In genomic region chr12:92503029-92503931, GRCh38 we compare ENCODE assay signal across 9 cellular contexts.
DNase-seq lines count a peak whose midpoint lies in the region; ATAC-seq and TF ChIP-seq lines count a peak whose summit lies in the region.
"Had no signal": no experiment of that assay in that cellular context is flagged by ENCODE, and none has a peak within 500 bp of the region (broad histone marks: within the 10 kb centered on the region; RNA-seq: fewer than 3 reads in every experiment).

No MANE protein-coding gene starts in this region.

- H3K9me3 ChIP-seq in left lung = no peaks in the 10 kb centered on the region
- H3K9me3 ChIP-seq in upper lobe of left lung = no peaks in the 10 kb centered on the region

- intact Hi-C loops in activated B cell treated with CpG ODN at 0.5 μM for 24 hours (cut with micrococcal nuclease) (loop anchor here (1.0 to 5.0 kb wide), 6 partner anchors 33 to 511 kb away; no protein-coding TSS in a partner anchor), left lung (cut with DNase I) (no loop called here), MCF 10A (cut with micrococcal nuclease) (no loop called here)

- H3K4me3 ChIP-seq in left lung (no peak overlapping the region), upper lobe of left lung (no peak overlapping the region)

- H3K27me3 Mint-ChIP-seq in activated B cell treated with CpG ODN at 0.5 μM for 24 hours = no peaks in the 10 kb centered on the region
- no peaks in the 10 kb centered on the region for H3K27me3 Mint-ChIP-seq in MCF 10A (ENCODE audit: insufficient read depth, unreplicated experiment)

- no peak for TF ChIP-seq POLR2A in upper lobe of left lung (IDR thresholded peaks at IDR 0.05)

- CTCF ChIA-PET in activated B cell treated with CpG ODN at 0.5 μM for 24 hours (lab: Charles Lee) = interaction anchor here (0.6 to 6.7 kb wide), 17 partner anchors 11 to 359 kb away, joined by 3 to 58 read pairs (median 4); no protein-coding TSS in a partner anchor
- CTCF ChIA-PET in MCF 10A (lab: Yijun Ruan, JAX) = interaction anchor here (0.6 to 1.4 kb wide), 6 partner anchors 8 to 113 kb away, joined by 3 to 5 read pairs (median 3); no protein-coding TSS in a partner anchor

- no TSS peak for BruUV-seq in MCF 10A (replicated peaks; lab: Mats Ljungman, UMichigan)

- DNase-seq in activated T-cell treated with anti-CD3 and anti-CD28 coated beads for 24 hours (ENCODE audit: low read depth) (peak; percentile 19), activated T-cell treated with anti-CD3 and anti-CD28 coated beads for 4 hours (no peak), activated B cell treated with CpG ODN at 0.5 μM for 24 hours (no peak), left lung (no peak), upper lobe of left lung (no peak), hepatic stellate cell (ENCODE audit: low spot score) (no peak), MCF 10A (ENCODE audit: unreplicated experiment) (no peak)
- DNase-seq: DND-41 had no signal

- WGBS in upper lobe of left lung, 2 donors = 45 to 51% methylated on average over 12 of the region's 12 CpGs

- H3K9me3 Mint-ChIP-seq in activated B cell treated with CpG ODN at 0.5 μM for 24 hours (no peaks in the 10 kb centered on the region), MCF 10A (ENCODE audit: unreplicated experiment) (no peaks in the 10 kb centered on the region)

- no peaks in the 10 kb centered on the region for H3K36me3 ChIP-seq in left lung
- H3K36me3 ChIP-seq in upper lobe of left lung = no peaks in the 10 kb centered on the region

- no peak for TF ChIP-seq EP300 in upper lobe of left lung (IDR thresholded peaks at IDR 0.05)

- H3K4me1 ChIP-seq in left lung (peaks cover 21 to 46% of the 10 kb centered on the region in 2 donors), upper lobe of left lung (peaks cover 30 to 43% (median 41%) of the 10 kb centered on the region in 4 donors)

- TF ChIP-seq CTCF in activated B cell treated with CpG ODN at 0.5 μM for 24 hours (IDR thresholded peaks at IDR 0.05) (no peak), left lung (IDR thresholded peaks at IDR 0.05) (no peak), upper lobe of left lung (IDR thresholded peaks at IDR 0.05) (no peak), MCF 10A (IDR thresholded peaks at IDR 0.05; ENCODE audit: unreplicated experiment) (no peak)

- H3K27ac ChIP-seq in left lung (peak overlapping the region; percentile 34 to 84), upper lobe of left lung (peak overlapping the region; percentile 30 to 84 (median 81))

- no peaks in the 10 kb centered on the region for H3K27me3 ChIP-seq in left lung
- no peaks in the 10 kb centered on the region for H3K27me3 ChIP-seq in upper lobe of left lung

- H3K4me3 Mint-ChIP-seq in activated B cell treated with CpG ODN at 0.5 μM for 24 hours = peak overlapping the region; percentile 68
- H3K4me3 Mint-ChIP-seq in MCF 10A (ENCODE audit: unreplicated experiment) = no peak overlapping the region

- H3K36me3 Mint-ChIP-seq in activated B cell treated with CpG ODN at 0.5 μM for 24 hours (ENCODE audit: low read depth) = no peaks in the 10 kb centered on the region
- peaks cover 7% of the 10 kb centered on the region for H3K36me3 Mint-ChIP-seq in MCF 10A (ENCODE audit: insufficient read depth, unreplicated experiment)

- ATAC-seq in HG02970 (IDR thresholded peaks at IDR 0.05; ENCODE audit: low FRiP score, unreplicated experiment) = peak; percentile 46
- peak; percentile 35 for ATAC-seq in activated B cell treated with CpG ODN at 0.5 μM for 24 hours (ENCODE audit: low read depth)
- ATAC-seq in left lung = peak; percentile 67
- no peak for ATAC-seq in upper lobe of left lung (ENCODE audit: low FRiP score in 2 of 2)

- POLR2A ChIA-PET in activated B cell treated with CpG ODN at 0.5 μM for 24 hours (lab: Charles Lee) = interaction anchor here (0.7 to 11.4 kb wide), 36 partner anchors 9 to 367 kb away, joined by 3 to 167 read pairs (median 7); partner anchors contain the start of gene BTG1
- POLR2A ChIA-PET in MCF 10A (lab: Yijun Ruan, JAX) = interaction anchor here (0.5 to 2.1 kb wide), 4 partner anchors 9 to 877 kb away, joined by 3 to 7 read pairs (median 4); no protein-coding TSS in a partner anchor

- peak overlapping the region; percentile 94 for H3K27ac Mint-ChIP-seq in activated B cell treated with CpG ODN at 0.5 μM for 24 hours
- H3K27ac Mint-ChIP-seq in MCF 10A (ENCODE audit: low read depth, unreplicated experiment) = no peak overlapping the region

- peaks cover 62% of the 10 kb centered on the region for H3K4me1 Mint-ChIP-seq in activated B cell treated with CpG ODN at 0.5 μM for 24 hours
- H3K4me1 Mint-ChIP-seq in MCF 10A (ENCODE audit: insufficient read depth, unreplicated experiment) = peaks cover 16% of the 10 kb centered on the region

Comparison
In these comparisons a context has a peak if more than half of its experiments do, and no peak if none do; other contexts are left out.
1. ATAC-seq: peak in HG02970 (single experiment), activated B cell treated with CpG ODN at 0.5 μM for 24 hours (single experiment) and left lung (single experiment); none in upper lobe of left lung (0 of 2).